In the genomic region with DNA sequence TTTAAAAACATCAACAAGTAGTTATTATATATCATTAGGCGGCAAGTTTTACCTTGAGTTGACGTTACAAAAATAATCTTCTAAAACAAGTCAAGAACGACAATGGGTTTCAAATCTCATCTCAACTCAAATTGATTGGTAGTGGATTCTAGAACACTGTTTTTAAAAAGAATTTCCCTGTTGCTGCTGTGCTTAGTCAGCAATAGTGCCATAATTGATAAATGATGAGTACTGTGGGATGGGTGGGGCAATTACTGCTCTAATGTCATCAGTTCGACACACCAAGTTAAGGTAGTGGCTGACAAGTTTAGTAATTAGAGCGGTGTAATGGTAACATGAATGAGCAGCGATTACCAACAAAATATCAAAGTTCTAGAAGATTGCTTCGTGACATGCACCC, we compare ENCODE assay signal across 9 cellular contexts.
"Had no signal": no experiment of that assay in that cellular context is flagged by ENCODE, and none has a peak within 500 bp of the region (broad histone marks: within the 10 kb centered on the region; RNA-seq: fewer than 3 reads in every experiment).

No MANE protein-coding gene starts in this region.

- FAIRE-seq: H1, H54 had no signal

- H3K9ac ChIP-seq: KMS-11 had no signal

- H3K4me2 ChIP-seq: GM23338, KMS-11 had no signal

- DNase-seq: H9, HCEC 1CT, Karpas-422, KBM-7 had no signal

- H2AFZ ChIP-seq: GM23338 had no signal

- H3K27ac ChIP-seq: HL-60, KMS-11 had no signal

- H3K4me3 ChIP-seq: GM23338 had no signal

- ATAC-seq: GM23338 had no signal
